In genomic region chr9:127883959-127884358, GRCh38 we compare ENCODE assay signal across 1 cellular context.
TF ChIP-seq lines count a peak whose summit lies in the region.

No MANE protein-coding gene starts in this region.

TF ChIP-seq in HCT116, 20 proteins besides CTCF, POLR2A, EP300 and RAD21:
- TF ChIP-seq EGR1 (IDR thresholded peaks at IDR 0.05; ENCODE audit: low read depth) = no peak
TF ChIP-seq in HCT116: peak in this region for 0.
